In the genomic region with DNA sequence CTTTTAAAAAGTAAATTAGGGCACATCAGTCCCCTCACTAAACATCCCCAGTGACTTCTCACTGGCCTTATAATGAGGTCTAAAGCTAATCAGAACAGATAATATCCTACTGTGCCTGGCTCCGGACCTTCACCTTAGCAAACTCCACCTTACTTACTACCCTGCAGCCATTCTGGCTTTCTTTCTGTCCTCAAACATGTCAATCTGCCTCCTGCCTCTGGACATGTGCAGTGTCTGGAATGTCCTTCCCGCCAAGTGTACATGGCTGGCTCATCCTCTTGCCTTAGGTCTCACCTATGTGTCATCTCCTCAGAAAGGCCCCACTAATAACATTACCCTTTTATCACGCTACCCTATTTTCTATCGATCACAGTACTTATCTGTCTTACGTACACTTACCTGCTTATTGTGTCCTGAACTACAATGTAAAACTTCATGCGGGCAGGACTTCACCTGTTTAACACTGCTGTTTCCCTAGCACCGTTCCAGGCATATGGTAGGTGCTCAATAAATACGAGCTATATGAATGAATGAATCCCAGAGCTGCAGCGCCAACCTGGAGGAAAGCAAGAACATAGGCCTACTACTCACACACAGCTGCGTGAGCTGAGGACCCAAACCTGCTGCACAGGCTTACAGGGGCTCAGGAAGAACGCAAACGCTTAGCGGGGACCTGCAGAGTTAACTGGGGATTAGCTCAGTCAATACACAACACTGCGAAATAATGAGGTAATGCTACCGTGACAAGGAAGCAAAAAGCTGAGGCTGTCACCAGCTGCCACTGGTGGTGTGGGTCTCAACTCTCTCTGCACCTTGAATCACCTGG, we compare ENCODE assay signal across 8 cellular contexts. TPM values are rescaled to one million over a fixed set of nuclear protein-coding genes. Genes with fewer than 3 reads are reported as not detected.
DNase-seq lines count a peak whose midpoint lies in the region; ATAC-seq and TF ChIP-seq lines count a peak whose summit lies in the region.

No MANE protein-coding gene starts in this region.

- CTCF ChIA-PET in activated naive CD4-positive, alpha-beta T cell treated with anti-CD3 and anti-CD28 coated beads for 36 hours (lab: Charles Lee): interaction anchor here (0.6 to 2.2 kb wide), 18 partner anchors 10 to 446 kb away, joined by 3 to 31 read pairs (median 4); a partner anchor contains a TSS

- peaks cover 14% of the 10 kb centered on the region for H3K36me3 ChIP-seq in SU-DHL-6 (ENCODE audit: low read length)
- peaks cover 0 to 33% (median 5%) of the 10 kb centered on the region in 6 donors for H3K36me3 ChIP-seq in spleen

- 79 to 83% (median 80%) methylated on average over 15 of the region's 15 CpGs for WGBS in spleen, 5 donors

- no peak for ATAC-seq in HG02870 (IDR thresholded peaks at IDR 0.05; ENCODE audit: unreplicated experiment)

- peak overlapping the region; percentile 95 for H3K4me3 Mint-ChIP-seq in activated naive CD4-positive, alpha-beta T cell treated with anti-CD3 and anti-CD28 coated beads for 36 hours

- H3K27me3 ChIP-seq in SU-DHL-6 (ENCODE audit: low read length) (no peaks in the 10 kb centered on the region), spleen (replicated peaks in 1 of 7) (no peaks in the 10 kb centered on the region)

- H2AFZ ChIP-seq in SU-DHL-6 (ENCODE audit: low read depth, low read length, severe bottlenecking): peak overlapping the region; percentile 78

- intact Hi-C loops in activated naive CD4-positive, alpha-beta T cell treated with anti-CD3 and anti-CD28 coated beads for 36 hours (cut with micrococcal nuclease): loop anchor here (1.0 to 10.0 kb wide), 6 partner anchors 16 to 444 kb away; a partner anchor contains a TSS
- intact Hi-C loops in spleen (cut with DNase I; ENCODE audit: low total_unique reads): no loop called here

- H3K9me3 ChIP-seq in SU-DHL-6 (ENCODE audit: insufficient read depth, low read length) (no peaks in the 10 kb centered on the region), spleen (no peaks in the 10 kb centered on the region)

- peak overlapping the region; percentile 81 for H3K4me2 ChIP-seq in SU-DHL-6 (ENCODE audit: low read depth, low read length, poor library complexity, severe bottlenecking)

- no peaks in the 10 kb centered on the region for H4K20me1 ChIP-seq in SU-DHL-6 (ENCODE audit: low read depth, low read length)

- peak overlapping the region; percentile 96 for H3K27ac Mint-ChIP-seq in activated naive CD4-positive, alpha-beta T cell treated with anti-CD3 and anti-CD28 coated beads for 36 hours

- no peaks in the 10 kb centered on the region for H3K9me2 ChIP-seq in SU-DHL-6 (replicated peaks; ENCODE audit: insufficient read depth, low read length)

- H3K27ac ChIP-seq in SU-DHL-6 (ENCODE audit: low read depth, low read length) (peak overlapping the region; percentile 85), spleen (peak overlapping the region in 6 of 8 donors; percentile 94 to 97 (median 96))

- H3K4me1 ChIP-seq in spleen: peaks cover 10 to 49% (median 24%) of the 10 kb centered on the region in 6 donors

- TF ChIP-seq POLR2A in spleen (IDR thresholded peaks at IDR 0.05): no peak

- H3K79me2 ChIP-seq in SU-DHL-6 (ENCODE audit: insufficient read depth, low read length): peaks cover 29% of the 10 kb centered on the region

- H3F3A ChIP-seq in SU-DHL-6 (ENCODE audit: insufficient read depth): peaks cover 10% of the 10 kb centered on the region

- TF ChIP-seq CTCF in SU-DHL-6 (IDR thresholded peaks at IDR 0.05; ENCODE audit: insufficient read depth, low read length, poor library complexity, severe bottlenecking) (no peak), fibroblast of the aortic adventitia (IDR thresholded peaks at IDR 0.05; ENCODE audit: insufficient read depth, low read length) (no peak), spleen (IDR thresholded peaks at IDR 0.05 in 8 of 11, conservative IDR thresholded peaks at IDR 0.05 in 3 of 11) (no peak)

- H3K9ac ChIP-seq in SU-DHL-6 (ENCODE audit: low read length): peak overlapping the region; percentile 75

- DNase-seq in activated naive CD4-positive, alpha-beta T cell treated with anti-CD3 and anti-CD28 coated beads for 36 hours: no peak
- DNase-seq in activated naive CD4-positive, alpha-beta T cell treated with Interleukin-2 at 50 U/mL for 16 hours: no peak
- DNase-seq in fibroblast of the aortic adventitia (ENCODE audit: low read depth) (no peak), spleen (peak; percentile 64), NK-92 (lab: John Stamatoyannopoulos, UW; ENCODE audit: unreplicated experiment) (no peak), NCI-H2196 (lab: John Stamatoyannopoulos, UW; ENCODE audit: unreplicated experiment) (no peak)

- H3K9me3 Mint-ChIP-seq in activated naive CD4-positive, alpha-beta T cell treated with anti-CD3 and anti-CD28 coated beads for 36 hours: no peaks in the 10 kb centered on the region

- H3K4me3 ChIP-seq in SU-DHL-6 (ENCODE audit: insufficient read depth, low read length, poor library complexity, severe bottlenecking) (peak overlapping the region; percentile 70), fibroblast of the aortic adventitia (ENCODE audit: low read depth, low read length) (peak overlapping the region; percentile 97), spleen (peak overlapping the region; percentile 76 to 96 (median 90))

- peaks cover 31% of the 10 kb centered on the region for H3K4me1 Mint-ChIP-seq in activated naive CD4-positive, alpha-beta T cell treated with anti-CD3 and anti-CD28 coated beads for 36 hours (ENCODE audit: low read depth)

- H3K27me3 Mint-ChIP-seq in activated naive CD4-positive, alpha-beta T cell treated with anti-CD3 and anti-CD28 coated beads for 36 hours (ENCODE audit: low read depth): no peaks in the 10 kb centered on the region

- peaks cover 20% of the 10 kb centered on the region for H3K36me3 Mint-ChIP-seq in activated naive CD4-positive, alpha-beta T cell treated with anti-CD3 and anti-CD28 coated beads for 36 hours (ENCODE audit: low read depth)

RNA-seq across cellular contexts. Expression of a gene that starts 1.0 kb away (rescaled TPM):
- 100 to 1,000 TPM; 199 to 205 TPM for total RNA-seq in activated naive CD4-positive, alpha-beta T cell treated with anti-CD3 and anti-CD28 coated beads for 36 hours
- 7.0 and 20.2 TPM in 2 replicates for total RNA-seq in fibroblast of the aortic adventitia (ENCODE audit: low replicate concordance)
- 10 to 100 TPM in 6 of 7 donors, 1 to 10 TPM in 1; 8.7 to 34.8 (median 22.4) TPM for total RNA-seq in spleen
- 10 to 100 TPM; 58.7 to 77.0 (median 66.4) TPM for polyA plus RNA-seq in spleen

RNA-seq across cellular contexts. Expression of a gene that starts 36.2 kb away (rescaled TPM):
- not detected for total RNA-seq in activated naive CD4-positive, alpha-beta T cell treated with anti-CD3 and anti-CD28 coated beads for 36 hours
- total RNA-seq in fibroblast of the aortic adventitia (ENCODE audit: low replicate concordance) (not detected in 2 replicates), spleen (1 to 10 TPM in 6 of 7 donors, under 1 TPM in 1; 0.70 to 5.8 (median 2.7) TPM)
- under 1 TPM; 0.30 to 0.64 (median 0.36) TPM for polyA plus RNA-seq in spleen
